ENCODE assay signal across 1 cellular context in the genomic region with DNA sequence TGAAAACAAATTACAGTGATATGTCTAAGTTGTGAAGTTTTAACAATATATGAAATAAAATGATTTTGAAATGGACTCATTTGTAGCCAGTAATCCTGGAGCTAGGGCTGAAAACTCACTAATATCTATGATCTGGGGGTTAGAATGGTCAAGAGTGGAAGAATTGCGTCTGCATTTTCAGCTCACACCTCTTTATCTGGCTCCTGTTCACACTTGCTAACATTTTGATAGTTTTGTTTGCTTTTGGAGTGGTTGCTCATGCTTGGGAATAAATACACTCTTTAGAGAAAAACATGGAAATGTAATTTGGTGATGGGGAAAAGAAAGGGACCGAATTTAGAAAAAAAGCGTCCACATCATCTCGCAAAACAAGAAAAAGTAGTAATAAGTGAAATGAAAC.
TF ChIP-seq lines count a peak whose summit lies in the region.

No MANE protein-coding gene starts in this region.

TF ChIP-seq in endothelial cell of umbilical vein, 7 proteins besides CTCF, POLR2A, EP300 and RAD21:
- TF ChIP-seq POLR2AphosphoS5 (IDR thresholded peaks at IDR 0.05; ENCODE audit: insufficient read depth, low read depth, low read length) = no peak
- TF ChIP-seq GATA2 (IDR thresholded peaks at IDR 0.05; ENCODE audit: insufficient read depth, insufficient read length, low read depth, low read length) = no peak
- TF ChIP-seq MYC (IDR thresholded peaks at IDR 0.05; ENCODE audit: low read depth, low read length) = no peak
- no peak for TF ChIP-seq FOS (IDR thresholded peaks at IDR 0.05; ENCODE audit: borderline replicate concordance, insufficient read depth, low read length)
- TF ChIP-seq JUN (IDR thresholded peaks at IDR 0.05; ENCODE audit: borderline replicate concordance, insufficient read depth, insufficient read length, low read depth) = no peak
- no peak for TF ChIP-seq EZH2 (IDR thresholded peaks at IDR 0.05; ENCODE audit: borderline replicate concordance, low read depth, low read length, severe bottlenecking)
- TF ChIP-seq, protein P1, sequence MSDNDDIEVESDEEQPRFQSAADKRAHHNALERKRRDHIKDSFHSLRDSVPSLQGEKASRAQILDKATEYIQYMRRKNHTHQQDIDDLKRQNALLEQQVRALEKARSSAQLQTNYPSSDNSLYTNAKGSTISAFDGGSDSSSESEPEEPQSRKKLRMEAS (IDR thresholded peaks at IDR 0.05; ENCODE audit: insufficient read depth, insufficient read length) = no peak
